ENCODE assay signal across 8 cellular contexts in genomic region chr1:227357229-227358078, GRCh38. TPM values are rescaled to one million over a fixed set of nuclear protein-coding genes. Genes with fewer than 3 reads are reported as not detected.
DNase-seq lines count a peak whose midpoint lies in the region; ATAC-seq and TF ChIP-seq lines count a peak whose summit lies in the region.

No MANE protein-coding gene starts in this region.

- POLR2A ChIA-PET in CD4-positive, alpha-beta T cell (lab: Charles Lee), result no interaction called here

- no peak overlapping the region for H3K27ac ChIP-seq in tibial artery
- no peak overlapping the region for H3K27ac ChIP-seq in CD4-positive, alpha-beta T cell (ENCODE audit: low read depth, low read length)

- CTCF ChIA-PET in CD4-positive, alpha-beta T cell (lab: Charles Lee), result no interaction called here

- H3K27me3 Mint-ChIP-seq in CD4-positive, alpha-beta T cell, result peaks cover 8% of the 10 kb centered on the region

- H3K4me3 ChIP-seq in tibial artery, result no peak overlapping the region

- H3K27ac Mint-ChIP-seq in CD4-positive, alpha-beta T cell, result no peak overlapping the region

- intact Hi-C loops in tibial artery (cut with DNase I; ENCODE audit: low total_unique reads), result no loop called here
- intact Hi-C loops in CD4-positive, alpha-beta T cell (cut with DNase I, micrococcal nuclease), result no loop called here

- ATAC-seq in CD4-positive, alpha-beta T cell (ENCODE audit: poor library complexity), result no peak
- ATAC-seq in GM18868 (IDR thresholded peaks at IDR 0.05; ENCODE audit: unreplicated experiment) (no peak), GM19455 (IDR thresholded peaks at IDR 0.05; ENCODE audit: unreplicated experiment) (no peak), GM21723 (IDR thresholded peaks at IDR 0.05; ENCODE audit: unreplicated experiment) (no peak)

- no peak for TF ChIP-seq CTCF in tibial artery (IDR thresholded peaks at IDR 0.05)
- TF ChIP-seq CTCF in CD4-positive, alpha-beta T cell (IDR thresholded peaks at IDR 0.05), result no peak

- no peak overlapping the region for H3K4me3 Mint-ChIP-seq in CD4-positive, alpha-beta T cell

- H3K4me1 Mint-ChIP-seq in CD4-positive, alpha-beta T cell (ENCODE audit: low read depth), result no peaks in the 10 kb centered on the region

- H3K4me1 ChIP-seq in tibial artery, result peaks cover 0 to 19% (median 7%) of the 10 kb centered on the region in 4 donors

- H3K27me3 ChIP-seq in tibial artery, result no peaks in the 10 kb centered on the region
- no peaks in the 10 kb centered on the region for H3K27me3 ChIP-seq in CD4-positive, alpha-beta T cell (ENCODE audit: control insufficient read depth, insufficient read depth, low read length)

- H3K36me3 ChIP-seq in tibial artery, result no peaks in the 10 kb centered on the region

- H3K36me3 Mint-ChIP-seq in CD4-positive, alpha-beta T cell (ENCODE audit: low read depth), result no peaks in the 10 kb centered on the region

- no peaks in the 10 kb centered on the region for H3K9me3 ChIP-seq in tibial artery
- H3K9me3 ChIP-seq in CD4-positive, alpha-beta T cell (ENCODE audit: control insufficient read depth, low read length), result no peaks in the 10 kb centered on the region

- no peaks in the 10 kb centered on the region for H3K9me3 Mint-ChIP-seq in CD4-positive, alpha-beta T cell

- DNase-seq in HT-29 (ENCODE audit: low spot score) (peak; percentile 91), brain pericyte (ENCODE audit: low read depth, low spot score) (peak; percentile 37), islet precursor cell (peak; percentile 95), tibial artery (peak; percentile 43 to 77)
- no peak for DNase-seq in CD4-positive, alpha-beta T cell

RNA-seq across cellular contexts. Expression of gene CDC42BPA, which starts 39.2 kb away (rescaled TPM):
- total RNA-seq in HT-29 (2014; rRNA removed; shearing (Covaris generic)), result 16.6 and 17.9 TPM in 2 replicates
- 1 to 10 TPM; 2.2 to 3.0 TPM for total RNA-seq in CD4-positive, alpha-beta T cell

Comparison
In these comparisons a context has a peak if more than half of its experiments do, and no peak if none do; other contexts are left out.
1. DNase-seq: peak in HT-29 (single experiment), brain pericyte (single experiment), islet precursor cell (single experiment) and tibial artery (2 of 2); none in CD4-positive, alpha-beta T cell (0 of 10).